In genomic region chr20:44521484-44522481, GRCh38 we compare ENCODE assay signal across 8 cellular contexts.
DNase-seq lines count a peak whose midpoint lies in the region; ATAC-seq and TF ChIP-seq lines count a peak whose summit lies in the region.

Gene SERINC3 (minus strand): TSS chr20:44522070. CDS start chr20:44521951, 119 bp downstream.

- peak; percentile 22; the same call in 1 of the 2 replicates for TF ChIP-seq CTCF in AG10803 (conservative IDR thresholded peaks at IDR 0.05; ENCODE audit: low read length)

- peak within 1 kb of the TSS; percentile 99 for H3K4me3 ChIP-seq in AG10803 (ENCODE audit: low read length)

- peak; percentile 93 for DNase-seq in AG10803 (ENCODE audit: low read depth)
- peak; percentile 80 for DNase-seq in NCI-H446 treated with DMSO at 0.1 percent for 48 hours (lab: John Stamatoyannopoulos, UW)
- peak; percentile 98 for DNase-seq in cerebellar cortex (ENCODE audit: low spot score)
- peak; percentile 97 for DNase-seq in iris pigment epithelial cell (ENCODE audit: low read depth)
- DNase-seq in stimulated activated CD4-positive, alpha-beta T cell treated with anti-CD3 and anti-CD28 coated beads, Interleukin-12 subunit alpha, Interleukin-12 subunit beta, amount 100 ng/mL, for 4 hours: peak; percentile 95

- ATAC-seq in GM19035 (IDR thresholded peaks at IDR 0.05; ENCODE audit: unreplicated experiment) (peak; percentile 97), HG03354 (IDR thresholded peaks at IDR 0.05; ENCODE audit: poor library complexity, severe bottlenecking, unreplicated experiment) (peak; percentile 98)
- peak; percentile 99 for ATAC-seq in activated CD4-positive, CD25-positive, alpha-beta regulatory T cell treated with anti-CD3 and anti-CD28 coated beads, Interleukin-2, amount 50 U/mL, for 24 hours

Comparison
In these comparisons a context has a peak if more than half of its experiments do, and no peak if none do; other contexts are left out.
1. Peak in every context shown above with its lines: DNase-seq, ATAC-seq and H3K4me3 ChIP-seq.